1 cellular context compared by ENCODE assay signal in genomic region chr9:33473643-33474352, GRCh38.
TF ChIP-seq lines count a peak whose summit lies in the region.

A gene with protein sequence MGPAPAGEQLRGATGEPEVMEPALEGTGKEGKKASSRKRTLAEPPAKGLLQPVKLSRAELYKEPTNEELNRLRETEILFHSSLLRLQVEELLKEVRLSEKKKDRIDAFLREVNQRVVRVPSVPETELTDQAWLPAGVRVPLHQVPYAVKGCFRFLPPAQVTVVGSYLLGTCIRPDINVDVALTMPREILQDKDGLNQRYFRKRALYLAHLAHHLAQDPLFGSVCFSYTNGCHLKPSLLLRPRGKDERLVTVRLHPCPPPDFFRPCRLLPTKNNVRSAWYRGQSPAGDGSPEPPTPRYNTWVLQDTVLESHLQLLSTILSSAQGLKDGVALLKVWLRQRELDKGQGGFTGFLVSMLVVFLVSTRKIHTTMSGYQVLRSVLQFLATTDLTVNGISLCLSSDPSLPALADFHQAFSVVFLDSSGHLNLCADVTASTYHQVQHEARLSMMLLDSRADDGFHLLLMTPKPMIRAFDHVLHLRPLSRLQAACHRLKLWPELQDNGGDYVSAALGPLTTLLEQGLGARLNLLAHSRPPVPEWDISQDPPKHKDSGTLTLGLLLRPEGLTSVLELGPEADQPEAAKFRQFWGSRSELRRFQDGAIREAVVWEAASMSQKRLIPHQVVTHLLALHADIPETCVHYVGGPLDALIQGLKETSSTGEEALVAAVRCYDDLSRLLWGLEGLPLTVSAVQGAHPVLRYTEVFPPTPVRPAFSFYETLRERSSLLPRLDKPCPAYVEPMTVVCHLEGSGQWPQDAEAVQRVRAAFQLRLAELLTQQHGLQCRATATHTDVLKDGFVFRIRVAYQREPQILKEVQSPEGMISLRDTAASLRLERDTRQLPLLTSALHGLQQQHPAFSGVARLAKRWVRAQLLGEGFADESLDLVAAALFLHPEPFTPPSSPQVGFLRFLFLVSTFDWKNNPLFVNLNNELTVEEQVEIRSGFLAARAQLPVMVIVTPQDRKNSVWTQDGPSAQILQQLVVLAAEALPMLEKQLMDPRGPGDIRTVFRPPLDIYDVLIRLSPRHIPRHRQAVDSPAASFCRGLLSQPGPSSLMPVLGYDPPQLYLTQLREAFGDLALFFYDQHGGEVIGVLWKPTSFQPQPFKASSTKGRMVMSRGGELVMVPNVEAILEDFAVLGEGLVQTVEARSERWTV (minus strand): TSS chr9:33473924. CDS start chr9:33473842, 82 bp downstream.

TF ChIP-seq in GM12878, 131 proteins besides CTCF, POLR2A, EP300 and RAD21 (continued from another document and continues in another):
- TF ChIP-seq ZBTB33 (IDR thresholded peaks at IDR 0.05) (no peak), ZNF622 (IDR thresholded peaks at IDR 0.05) (no peak), KLF5 (IDR thresholded peaks at IDR 0.05; ENCODE audit: partially characterized antibody) (no peak), DPF2 (IDR thresholded peaks at IDR 0.05) (no peak), CHD4 (IDR thresholded peaks at IDR 0.05) (no peak), FOXK2 (IDR thresholded peaks at IDR 0.05) (no peak), RCOR1 (conservative IDR thresholded peaks at IDR 0.05; ENCODE audit: low read depth, low read length) (no peak), HDAC6 (IDR thresholded peaks at IDR 0.05; ENCODE audit: unreplicated experiment) (no peak), MXI1 (IDR thresholded peaks at IDR 0.05; ENCODE audit: low read depth, low read length) (peak; percentile 99), CHD2 (IDR thresholded peaks at IDR 0.05; ENCODE audit: borderline replicate concordance, low read depth, low read length) (peak; percentile 92), MYB (IDR thresholded peaks at IDR 0.05; ENCODE audit: borderline replicate concordance, low read depth, low read length) (no peak), PML (IDR thresholded peaks at IDR 0.05; ENCODE audit: low read length) (peak; percentile 51), SREBF1 (IDR thresholded peaks at IDR 0.05; ENCODE audit: low read length) (no peak), MEF2B (IDR thresholded peaks at IDR 0.05; ENCODE audit: partially characterized antibody, poor library complexity, severe bottlenecking) (no peak), TARDBP (IDR thresholded peaks at IDR 0.05; ENCODE audit: borderline replicate concordance) (no peak), CREM (IDR thresholded peaks at IDR 0.05; ENCODE audit: low read depth) (peak; percentile 70), ZBTB40 (IDR thresholded peaks at IDR 0.05; ENCODE audit: borderline replicate concordance) (peak; percentile 93), POLR2AphosphoS5 (IDR thresholded peaks at IDR 0.05; ENCODE audit: low read length) (peak; percentile 88), YY1 (IDR thresholded peaks at IDR 0.05; ENCODE audit: low read depth, low read length) (peak; percentile 59), POLR2AphosphoS2 (IDR thresholded peaks at IDR 0.05; ENCODE audit: low read depth, low read length) (peak; percentile 86), MYC (IDR thresholded peaks at IDR 0.05; ENCODE audit: insufficient read depth, insufficient read length, insufficient replicate concordance, low read length, severe bottlenecking) (peak; percentile 73), RBBP5 (conservative IDR thresholded peaks at IDR 0.05) (no peak), MTA3 (IDR thresholded peaks at IDR 0.05; ENCODE audit: borderline replicate concordance, low read length) (no peak), KDM1A (IDR thresholded peaks at IDR 0.05; ENCODE audit: borderline replicate concordance) (no peak), BRCA1 (IDR thresholded peaks at IDR 0.05; ENCODE audit: low read depth, low read length) (no peak), IKZF1 (conservative IDR thresholded peaks at IDR 0.05) (0 out of 2 replicates have a peak, but pooled peaks have one; percentile 22), E2F8 (IDR thresholded peaks at IDR 0.05; ENCODE audit: low read depth, partially characterized antibody) (peak; percentile 82), BMI1 (IDR thresholded peaks at IDR 0.05; ENCODE audit: borderline replicate concordance) (no peak), USF2 (IDR thresholded peaks at IDR 0.05; ENCODE audit: borderline replicate concordance, low read depth, low read length) (peak; percentile 56), NKRF (conservative IDR thresholded peaks at IDR 0.05) (peak; percentile 99), BCLAF1 (IDR thresholded peaks at IDR 0.05) (no peak), CEBPB (IDR thresholded peaks at IDR 0.05; ENCODE audit: borderline replicate concordance in 1 of 2, low read depth in 2 of 2, low read length in 2 of 2) (no peak), ZNF24 (IDR thresholded peaks at IDR 0.05) (no peak), HDGF (IDR thresholded peaks at IDR 0.05) (peak; percentile 60; the same call in 1 of the 2 replicates), SP1 (IDR thresholded peaks at IDR 0.05; ENCODE audit: low read depth, low read length) (peak; percentile 99), ATF7 (IDR thresholded peaks at IDR 0.05; ENCODE audit: low read depth) (0 out of 2 replicates have a peak, but pooled peaks have one; percentile 30)
- TF ChIP-seq, protein P1, sequence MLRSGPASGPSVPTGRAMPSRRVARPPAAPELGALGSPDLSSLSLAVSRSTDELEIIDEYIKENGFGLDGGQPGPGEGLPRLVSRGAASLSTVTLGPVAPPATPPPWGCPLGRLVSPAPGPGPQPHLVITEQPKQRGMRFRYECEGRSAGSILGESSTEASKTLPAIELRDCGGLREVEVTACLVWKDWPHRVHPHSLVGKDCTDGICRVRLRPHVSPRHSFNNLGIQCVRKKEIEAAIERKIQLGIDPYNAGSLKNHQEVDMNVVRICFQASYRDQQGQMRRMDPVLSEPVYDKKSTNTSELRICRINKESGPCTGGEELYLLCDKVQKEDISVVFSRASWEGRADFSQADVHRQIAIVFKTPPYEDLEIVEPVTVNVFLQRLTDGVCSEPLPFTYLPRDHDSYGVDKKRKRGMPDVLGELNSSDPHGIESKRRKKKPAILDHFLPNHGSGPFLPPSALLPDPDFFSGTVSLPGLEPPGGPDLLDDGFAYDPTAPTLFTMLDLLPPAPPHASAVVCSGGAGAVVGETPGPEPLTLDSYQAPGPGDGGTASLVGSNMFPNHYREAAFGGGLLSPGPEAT (IDR thresholded peaks at IDR 0.05; ENCODE audit: low read depth), result peak; percentile 39; the same call in 1 of the 2 replicates
- TF ChIP-seq, protein P2, sequence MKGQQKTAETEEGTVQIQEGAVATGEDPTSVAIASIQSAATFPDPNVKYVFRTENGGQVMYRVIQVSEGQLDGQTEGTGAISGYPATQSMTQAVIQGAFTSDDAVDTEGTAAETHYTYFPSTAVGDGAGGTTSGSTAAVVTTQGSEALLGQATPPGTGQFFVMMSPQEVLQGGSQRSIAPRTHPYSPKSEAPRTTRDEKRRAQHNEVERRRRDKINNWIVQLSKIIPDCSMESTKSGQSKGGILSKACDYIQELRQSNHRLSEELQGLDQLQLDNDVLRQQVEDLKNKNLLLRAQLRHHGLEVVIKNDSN (IDR thresholded peaks at IDR 0.05; ENCODE audit: borderline replicate concordance, extremely low read length, insufficient read depth, low read depth, low read length), result peak; percentile 76
